In genomic region chr11:911031-911889, GRCh38 we compare ENCODE assay signal across 8 cellular contexts. TPM values are rescaled to one million over a fixed set of nuclear protein-coding genes. Genes with fewer than 3 reads are reported as not detected.
A peak's percentile ranks its signal among the peaks of the same experiment; 100 is the strongest.
DNase-seq lines count a peak whose midpoint lies in the region; ATAC-seq, FAIRE-seq and TF ChIP-seq lines count a peak whose summit lies in the region.

No MANE protein-coding gene starts in this region.

- no peaks in the 10 kb centered on the region for H3K9me1 ChIP-seq in keratinocyte (ENCODE audit: control insufficient read depth, extremely low read depth, insufficient read depth, low read length)

- H3K9ac ChIP-seq in keratinocyte (ENCODE audit: control insufficient read depth, extremely low read depth, insufficient read depth, low read length) = peak overlapping the region; percentile 77

- no peak for DNase-seq in activated CD4-positive, CD25-positive, alpha-beta regulatory T cell treated with anti-CD3 and anti-CD28 coated beads, Interleukin-2, amount 50 U/mL, for 72 hours
- DNase-seq in RPMI8226 = peak; percentile 23
- DNase-seq in astrocyte of the hippocampus (ENCODE audit: low read depth, low spot score) = peak; percentile 91
- no peak for DNase-seq in keratinocyte (ENCODE audit: low read depth, low spot score)
- peak; percentile 24 to 30 for DNase-seq in stimulated activated CD4-positive, alpha-beta T cell treated with anti-CD3 and anti-CD28 coated beads, Interleukin-15, amount 100 ng/mL, for 48 hours (ENCODE audit: low read depth in 2 of 2)
- DNase-seq in NCI-H774 (lab: John Stamatoyannopoulos, UW) = no peak

- H4K20me1 ChIP-seq in keratinocyte (ENCODE audit: control insufficient read depth, extremely low read depth, insufficient read depth, low read length) = no peaks in the 10 kb centered on the region

- peak overlapping the region; percentile 67 to 96 (median 74) for H3K4me3 ChIP-seq in keratinocyte (ENCODE audit: control insufficient read depth in 2 of 3, extremely low read depth in 1 of 3, insufficient read depth in 2 of 3, low read depth in 1 of 3, low read length in 3 of 3)

- H3K27me3 ChIP-seq in keratinocyte (ENCODE audit: control insufficient read depth, extremely low read depth, insufficient read depth, low read length) = no peaks in the 10 kb centered on the region

- dilution Hi-C loops in keratinocyte (cut with MboI; ENCODE audit: extremely low pct_ligation_motif_present, low sequenced_read_pairs) = no loop called here

- peak overlapping the region; percentile 77 for H2AFZ ChIP-seq in keratinocyte (ENCODE audit: control insufficient read depth, low read length)

- H3K9me3 ChIP-seq in keratinocyte (ENCODE audit: control insufficient read depth, low read depth, low read length) = no peaks in the 10 kb centered on the region

- TF ChIP-seq CTCF in keratinocyte (optimal IDR thresholded peaks at IDR 0.05 in 1 of 3, IDR thresholded peaks at IDR 0.05 in 1 of 3, conservative IDR thresholded peaks at IDR 0.05 in 1 of 3; ENCODE audit: extremely low read depth in 1 of 3, insufficient read depth in 2 of 3, low read length in 3 of 3) = no peak

- H3K27ac ChIP-seq in keratinocyte (ENCODE audit: control insufficient read depth, insufficient read depth, low read length) = peak overlapping the region; percentile 40

- FAIRE-seq in keratinocyte (lab: Jason Lieb, UNC) = no peak

- peaks cover 12% of the 10 kb centered on the region for H3K4me1 ChIP-seq in keratinocyte (ENCODE audit: control insufficient read depth, extremely low read depth, insufficient read depth, low read length)

- peak; percentile 18 to 29 for ATAC-seq in activated CD4-positive, CD25-positive, alpha-beta regulatory T cell treated with anti-CD3 and anti-CD28 coated beads, Interleukin-2, amount 50 U/mL, for 24 hours
- peak; percentile 44 for ATAC-seq in HG03064 (IDR thresholded peaks at IDR 0.05; ENCODE audit: low read depth, unreplicated experiment)

- no peaks in the 10 kb centered on the region for H3K36me3 ChIP-seq in keratinocyte (ENCODE audit: control insufficient read depth in 2 of 2, extremely low read depth in 1 of 2, insufficient read depth in 2 of 2, low read length in 2 of 2)

- H3K79me2 ChIP-seq in keratinocyte (ENCODE audit: control insufficient read depth, insufficient read depth, low read length) = peaks cover 24% of the 10 kb centered on the region

- peak overlapping the region; percentile 77 for H3K4me2 ChIP-seq in keratinocyte (ENCODE audit: control insufficient read depth, extremely low read depth, insufficient read depth, low read depth, low read length)

RNA-seq across cellular contexts. Expression of gene CHID1, which starts 0.7 kb away (rescaled TPM):
- 23.0 to 37.4 TPM (median 27.2 TPM) in 3 replicates for polyA plus RNA-seq in keratinocyte
- 19.7 TPM for polyA plus RNA-seq in keratinocyte (2011; ENCODE audit: low read depth)
- polyA plus RNA-seq in keratinocyte (2011; cell fraction: cytosol; rRNA removed) = 23.7 and 47.2 TPM in 2 replicates
- polyA plus RNA-seq in keratinocyte (2011; cell fraction: nucleus; rRNA removed) = 39.0 and 52.3 TPM in 2 replicates
- polyA plus RNA-seq in keratinocyte (2012; ENCODE audit: low replicate concordance) = 56.8 and 68.4 TPM in 2 replicates
- 26.2 to 89.6 TPM (median 35.4 TPM) in 3 replicates for polyA minus RNA-seq in keratinocyte
- 51.0 TPM for polyA minus RNA-seq in keratinocyte (2011; cell fraction: cytosol; rRNA and poly(A)+ RNA removed)
- polyA minus RNA-seq in keratinocyte (2011; cell fraction: nucleus; rRNA and poly(A)+ RNA removed) = 34.4 and 40.7 TPM in 2 replicates

RNA-seq across cellular contexts. Expression of gene AP2A2, which starts 14.4 kb away (rescaled TPM):
- 42.4 to 79.1 TPM (median 47.8 TPM) in 3 replicates for polyA plus RNA-seq in keratinocyte
- polyA plus RNA-seq in keratinocyte (2011; ENCODE audit: low read depth) = 65.8 TPM
- 51.4 and 56.5 TPM in 2 replicates for polyA plus RNA-seq in keratinocyte (2011; cell fraction: cytosol; rRNA removed)
- 80.8 and 94.6 TPM in 2 replicates for polyA plus RNA-seq in keratinocyte (2011; cell fraction: nucleus; rRNA removed)
- 46.6 and 49.6 TPM in 2 replicates for polyA plus RNA-seq in keratinocyte (2012; ENCODE audit: low replicate concordance)
- polyA minus RNA-seq in keratinocyte = 61.7 to 195 TPM (median 70.1 TPM) in 3 replicates
- polyA minus RNA-seq in keratinocyte (2011; cell fraction: cytosol; rRNA and poly(A)+ RNA removed) = 124 TPM
- polyA minus RNA-seq in keratinocyte (2011; cell fraction: nucleus; rRNA and poly(A)+ RNA removed) = 63.0 and 72.7 TPM in 2 replicates

Comparison
In these comparisons a context has a peak if more than half of its experiments do, and no peak if none do; other contexts are left out.
1. DNase-seq: peak in RPMI8226 (single experiment), astrocyte of the hippocampus (single experiment) and stimulated activated CD4-positive, alpha-beta T cell treated with anti-CD3 and anti-CD28 coated beads, Interleukin-15, amount 100 ng/mL, for 48 hours (2 of 2); none in activated CD4-positive, CD25-positive, alpha-beta regulatory T cell treated with anti-CD3 and anti-CD28 coated beads, Interleukin-2, amount 50 U/mL, for 72 hours (single experiment), keratinocyte (single experiment) and NCI-H774 (single experiment).